ENCODE assay signal across 1 cellular context in the genomic region with DNA sequence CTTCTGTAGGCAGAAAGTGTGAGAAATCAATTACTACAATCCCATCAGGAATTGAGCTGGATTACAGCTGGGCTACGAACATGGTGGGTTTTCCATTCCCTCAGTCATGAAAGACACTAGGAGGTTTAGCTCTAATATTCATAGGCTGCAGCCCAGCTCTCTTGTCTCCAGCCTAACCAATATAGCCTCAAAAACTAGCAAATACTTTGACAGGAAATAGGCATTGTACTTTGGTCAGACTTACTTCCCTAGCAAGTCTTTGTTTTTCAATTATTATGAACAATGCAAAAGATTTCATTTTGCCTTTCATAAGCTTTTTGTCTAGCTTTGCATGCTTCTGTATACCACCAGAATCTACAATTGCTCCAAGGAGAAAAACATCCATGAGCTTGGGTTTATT.
TF ChIP-seq lines count a peak whose summit lies in the region.

No MANE protein-coding gene starts in this region.

TF ChIP-seq in HepG2, 621 proteins besides CTCF, POLR2A, EP300 and RAD21 (continued from another document):
- TF ChIP-seq, protein P1, sequence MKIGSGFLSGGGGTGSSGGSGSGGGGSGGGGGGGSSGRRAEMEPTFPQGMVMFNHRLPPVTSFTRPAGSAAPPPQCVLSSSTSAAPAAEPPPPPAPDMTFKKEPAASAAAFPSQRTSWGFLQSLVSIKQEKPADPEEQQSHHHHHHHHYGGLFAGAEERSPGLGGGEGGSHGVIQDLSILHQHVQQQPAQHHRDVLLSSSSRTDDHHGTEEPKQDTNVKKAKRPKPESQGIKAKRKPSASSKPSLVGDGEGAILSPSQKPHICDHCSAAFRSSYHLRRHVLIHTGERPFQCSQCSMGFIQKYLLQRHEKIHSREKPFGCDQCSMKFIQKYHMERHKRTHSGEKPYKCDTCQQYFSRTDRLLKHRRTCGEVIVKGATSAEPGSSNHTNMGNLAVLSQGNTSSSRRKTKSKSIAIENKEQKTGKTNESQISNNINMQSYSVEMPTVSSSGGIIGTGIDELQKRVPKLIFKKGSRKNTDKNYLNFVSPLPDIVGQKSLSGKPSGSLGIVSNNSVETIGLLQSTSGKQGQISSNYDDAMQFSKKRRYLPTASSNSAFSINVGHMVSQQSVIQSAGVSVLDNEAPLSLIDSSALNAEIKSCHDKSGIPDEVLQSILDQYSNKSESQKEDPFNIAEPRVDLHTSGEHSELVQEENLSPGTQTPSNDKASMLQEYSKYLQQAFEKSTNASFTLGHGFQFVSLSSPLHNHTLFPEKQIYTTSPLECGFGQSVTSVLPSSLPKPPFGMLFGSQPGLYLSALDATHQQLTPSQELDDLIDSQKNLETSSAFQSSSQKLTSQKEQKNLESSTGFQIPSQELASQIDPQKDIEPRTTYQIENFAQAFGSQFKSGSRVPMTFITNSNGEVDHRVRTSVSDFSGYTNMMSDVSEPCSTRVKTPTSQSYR (CRISPR knock-in tag; IDR thresholded peaks at IDR 0.05; ENCODE audit: borderline replicate concordance), result no peak
- TF ChIP-seq ZNF17 (CRISPR knock-in tag; IDR thresholded peaks at IDR 0.05), result no peak
- TF ChIP-seq SOX13 (IDR thresholded peaks at IDR 0.05), result no peak
- TF ChIP-seq SOX13 (CRISPR knock-in tag; conservative IDR thresholded peaks at IDR 0.05 in 1 of 2, IDR thresholded peaks at IDR 0.05 in 1 of 2), result 0 out of 4 replicates have a peak, but pooled peaks of 1 of the 2 experiments have one; percentile 10
- no peak for TF ChIP-seq HNRNPK (IDR thresholded peaks at IDR 0.05; ENCODE audit: low read depth, low read length, poor library complexity, severe bottlenecking)
- TF ChIP-seq, protein P2, sequence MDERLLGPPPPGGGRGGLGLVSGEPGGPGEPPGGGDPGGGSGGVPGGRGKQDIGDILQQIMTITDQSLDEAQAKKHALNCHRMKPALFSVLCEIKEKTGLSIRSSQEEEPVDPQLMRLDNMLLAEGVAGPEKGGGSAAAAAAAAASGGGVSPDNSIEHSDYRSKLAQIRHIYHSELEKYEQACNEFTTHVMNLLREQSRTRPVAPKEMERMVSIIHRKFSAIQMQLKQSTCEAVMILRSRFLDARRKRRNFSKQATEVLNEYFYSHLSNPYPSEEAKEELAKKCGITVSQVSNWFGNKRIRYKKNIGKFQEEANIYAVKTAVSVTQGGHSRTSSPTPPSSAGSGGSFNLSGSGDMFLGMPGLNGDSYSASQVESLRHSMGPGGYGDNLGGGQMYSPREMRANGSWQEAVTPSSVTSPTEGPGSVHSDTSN (CRISPR knock-in tag; IDR thresholded peaks at IDR 0.05), result no peak
- TF ChIP-seq, protein P3, sequence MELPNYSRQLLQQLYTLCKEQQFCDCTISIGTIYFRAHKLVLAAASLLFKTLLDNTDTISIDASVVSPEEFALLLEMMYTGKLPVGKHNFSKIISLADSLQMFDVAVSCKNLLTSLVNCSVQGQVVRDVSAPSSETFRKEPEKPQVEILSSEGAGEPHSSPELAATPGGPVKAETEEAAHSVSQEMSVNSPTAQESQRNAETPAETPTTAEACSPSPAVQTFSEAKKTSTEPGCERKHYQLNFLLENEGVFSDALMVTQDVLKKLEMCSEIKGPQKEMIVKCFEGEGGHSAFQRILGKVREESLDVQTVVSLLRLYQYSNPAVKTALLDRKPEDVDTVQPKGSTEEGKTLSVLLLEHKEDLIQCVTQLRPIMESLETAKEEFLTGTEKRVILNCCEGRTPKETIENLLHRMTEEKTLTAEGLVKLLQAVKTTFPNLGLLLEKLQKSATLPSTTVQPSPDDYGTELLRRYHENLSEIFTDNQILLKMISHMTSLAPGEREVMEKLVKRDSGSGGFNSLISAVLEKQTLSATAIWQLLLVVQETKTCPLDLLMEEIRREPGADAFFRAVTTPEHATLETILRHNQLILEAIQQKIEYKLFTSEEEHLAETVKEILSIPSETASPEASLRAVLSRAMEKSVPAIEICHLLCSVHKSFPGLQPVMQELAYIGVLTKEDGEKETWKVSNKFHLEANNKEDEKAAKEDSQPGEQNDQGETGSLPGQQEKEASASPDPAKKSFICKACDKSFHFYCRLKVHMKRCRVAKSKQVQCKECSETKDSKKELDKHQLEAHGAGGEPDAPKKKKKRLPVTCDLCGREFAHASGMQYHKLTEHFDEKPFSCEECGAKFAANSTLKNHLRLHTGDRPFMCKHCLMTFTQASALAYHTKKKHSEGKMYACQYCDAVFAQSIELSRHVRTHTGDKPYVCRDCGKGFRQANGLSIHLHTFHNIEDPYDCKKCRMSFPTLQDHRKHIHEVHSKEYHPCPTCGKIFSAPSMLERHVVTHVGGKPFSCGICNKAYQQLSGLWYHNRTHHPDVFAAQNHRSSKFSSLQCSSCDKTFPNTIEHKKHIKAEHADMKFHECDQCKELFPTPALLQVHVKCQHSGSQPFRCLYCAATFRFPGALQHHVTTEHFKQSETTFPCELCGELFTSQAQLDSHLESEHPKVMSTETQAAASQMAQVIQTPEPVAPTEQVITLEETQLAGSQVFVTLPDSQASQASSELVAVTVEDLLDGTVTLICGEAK (IDR thresholded peaks at IDR 0.05), result no peak
- TF ChIP-seq, protein P3 (CRISPR knock-in tag; IDR thresholded peaks at IDR 0.05), result no peak
- TF ChIP-seq TOE1 (CRISPR knock-in tag; IDR thresholded peaks at IDR 0.05), result no peak
- TF ChIP-seq, protein P4, sequence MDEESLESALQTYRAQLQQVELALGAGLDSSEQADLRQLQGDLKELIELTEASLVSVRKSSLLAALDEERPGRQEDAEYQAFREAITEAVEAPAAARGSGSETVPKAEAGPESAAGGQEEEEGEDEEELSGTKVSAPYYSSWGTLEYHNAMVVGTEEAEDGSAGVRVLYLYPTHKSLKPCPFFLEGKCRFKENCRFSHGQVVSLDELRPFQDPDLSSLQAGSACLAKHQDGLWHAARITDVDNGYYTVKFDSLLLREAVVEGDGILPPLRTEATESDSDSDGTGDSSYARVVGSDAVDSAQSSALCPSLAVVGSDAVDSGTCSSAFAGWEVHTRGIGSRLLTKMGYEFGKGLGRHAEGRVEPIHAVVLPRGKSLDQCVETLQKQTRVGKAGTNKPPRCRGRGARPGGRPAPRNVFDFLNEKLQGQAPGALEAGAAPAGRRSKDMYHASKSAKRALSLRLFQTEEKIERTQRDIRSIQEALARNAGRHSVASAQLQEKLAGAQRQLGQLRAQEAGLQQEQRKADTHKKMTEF (CRISPR knock-in tag; IDR thresholded peaks at IDR 0.05), result no peak
- TF ChIP-seq ZNF205 (CRISPR knock-in tag; IDR thresholded peaks at IDR 0.05), result no peak
TF ChIP-seq in HepG2: peak in this region for 2.
